ENCODE assay signal across 1 cellular context in the genomic region with DNA sequence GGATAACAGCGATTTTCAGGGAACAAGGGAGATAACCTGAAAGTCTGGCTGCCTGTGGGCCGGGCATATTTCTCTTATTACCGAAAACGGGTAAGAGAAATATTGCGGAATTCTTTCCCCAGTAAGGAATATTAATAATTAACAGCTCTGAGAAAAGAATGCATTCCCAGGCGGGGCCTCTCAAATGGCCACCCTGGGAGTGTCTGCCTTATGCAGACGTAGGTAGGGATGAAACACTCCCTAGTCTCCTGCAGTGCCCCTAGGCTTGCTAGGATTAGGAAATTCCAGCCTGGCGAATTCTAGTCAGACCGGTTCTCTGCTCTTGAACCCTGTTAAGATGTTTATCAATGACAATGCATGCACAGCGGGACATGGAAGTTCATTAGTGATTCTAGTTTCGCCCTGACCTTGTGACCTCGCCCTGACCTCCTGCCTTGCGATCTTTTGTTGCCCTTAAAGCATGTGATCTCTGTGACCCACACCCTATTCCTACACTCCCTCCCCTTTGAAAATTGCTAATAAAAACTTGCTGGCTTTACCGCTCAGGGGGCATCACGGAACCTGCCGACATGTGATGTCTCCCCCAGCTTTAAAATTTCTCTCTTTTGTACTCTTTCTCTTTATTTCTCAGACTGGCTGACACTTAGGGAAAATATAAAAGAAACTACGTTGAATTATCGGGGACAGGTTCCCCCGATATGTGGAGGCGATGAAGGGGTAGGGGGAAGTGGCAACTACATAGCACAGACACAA.
A peak's percentile ranks its signal among the peaks of the same experiment; 100 is the strongest.
TF ChIP-seq lines count a peak whose summit lies in the region.
"Not testable (repeated sequence)": the region's sequence is repeated elsewhere in the genome, so short reads cannot be mapped to it uniquely, and the experiment has no call there.

No MANE protein-coding gene starts in this region.

TF ChIP-seq in HepG2, 621 proteins besides CTCF, POLR2A, EP300 and RAD21:
- TF ChIP-seq, protein P1, sequence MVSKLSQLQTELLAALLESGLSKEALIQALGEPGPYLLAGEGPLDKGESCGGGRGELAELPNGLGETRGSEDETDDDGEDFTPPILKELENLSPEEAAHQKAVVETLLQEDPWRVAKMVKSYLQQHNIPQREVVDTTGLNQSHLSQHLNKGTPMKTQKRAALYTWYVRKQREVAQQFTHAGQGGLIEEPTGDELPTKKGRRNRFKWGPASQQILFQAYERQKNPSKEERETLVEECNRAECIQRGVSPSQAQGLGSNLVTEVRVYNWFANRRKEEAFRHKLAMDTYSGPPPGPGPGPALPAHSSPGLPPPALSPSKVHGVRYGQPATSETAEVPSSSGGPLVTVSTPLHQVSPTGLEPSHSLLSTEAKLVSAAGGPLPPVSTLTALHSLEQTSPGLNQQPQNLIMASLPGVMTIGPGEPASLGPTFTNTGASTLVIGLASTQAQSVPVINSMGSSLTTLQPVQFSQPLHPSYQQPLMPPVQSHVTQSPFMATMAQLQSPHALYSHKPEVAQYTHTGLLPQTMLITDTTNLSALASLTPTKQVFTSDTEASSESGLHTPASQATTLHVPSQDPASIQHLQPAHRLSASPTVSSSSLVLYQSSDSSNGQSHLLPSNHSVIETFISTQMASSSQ (IDR thresholded peaks at IDR 0.05; ENCODE audit: low read depth) = peak; percentile 51; the same call in 1 of the 2 replicates
- TF ChIP-seq, protein P1 (CRISPR knock-in tag; IDR thresholded peaks at IDR 0.05; ENCODE audit: borderline replicate concordance) = peak; percentile 38; the same call in 1 of the 2 replicates
- TF ChIP-seq SALL1 (CRISPR knock-in tag; IDR thresholded peaks at IDR 0.05) = 0 out of 2 replicates have a peak, but pooled peaks have one; percentile 29
- TF ChIP-seq SOX13, SOX6 (IDR thresholded peaks at IDR 0.05): not testable (repeated sequence)
- TF ChIP-seq SOX13 (CRISPR knock-in tag; conservative IDR thresholded peaks at IDR 0.05 in 1 of 2, IDR thresholded peaks at IDR 0.05 in 1 of 2) = peak in 1 of 2 experiments; percentile 54; a peak in 2 of 4 replicates
- peak; percentile 82 for TF ChIP-seq RARA (CRISPR knock-in tag; IDR thresholded peaks at IDR 0.05)
- peak; percentile 63 for TF ChIP-seq SKI (IDR thresholded peaks at IDR 0.05; ENCODE audit: partially characterized antibody)
- peak; percentile 41; the same call in 1 of the 2 replicates for TF ChIP-seq NR2F2 (IDR thresholded peaks at IDR 0.05; ENCODE audit: borderline replicate concordance, low read depth)
- peak; percentile 55; the same call in 1 of the 2 replicates for TF ChIP-seq RXRA (CRISPR knock-in tag; IDR thresholded peaks at IDR 0.05)
- TF ChIP-seq SOX5 (CRISPR knock-in tag; IDR thresholded peaks at IDR 0.05; ENCODE audit: borderline replicate concordance) = 0 out of 2 replicates have a peak, but pooled peaks have one; percentile 13
- TF ChIP-seq CEBPB (IDR thresholded peaks at IDR 0.05; ENCODE audit: borderline replicate concordance, low read depth, low read length) = 0 out of 2 replicates have a peak, but pooled peaks have one; percentile 9
- peak; percentile 55; the same call in 1 of the 2 replicates for TF ChIP-seq ZMYM4 (CRISPR knock-in tag; IDR thresholded peaks at IDR 0.05)
- TF ChIP-seq, protein P2, sequence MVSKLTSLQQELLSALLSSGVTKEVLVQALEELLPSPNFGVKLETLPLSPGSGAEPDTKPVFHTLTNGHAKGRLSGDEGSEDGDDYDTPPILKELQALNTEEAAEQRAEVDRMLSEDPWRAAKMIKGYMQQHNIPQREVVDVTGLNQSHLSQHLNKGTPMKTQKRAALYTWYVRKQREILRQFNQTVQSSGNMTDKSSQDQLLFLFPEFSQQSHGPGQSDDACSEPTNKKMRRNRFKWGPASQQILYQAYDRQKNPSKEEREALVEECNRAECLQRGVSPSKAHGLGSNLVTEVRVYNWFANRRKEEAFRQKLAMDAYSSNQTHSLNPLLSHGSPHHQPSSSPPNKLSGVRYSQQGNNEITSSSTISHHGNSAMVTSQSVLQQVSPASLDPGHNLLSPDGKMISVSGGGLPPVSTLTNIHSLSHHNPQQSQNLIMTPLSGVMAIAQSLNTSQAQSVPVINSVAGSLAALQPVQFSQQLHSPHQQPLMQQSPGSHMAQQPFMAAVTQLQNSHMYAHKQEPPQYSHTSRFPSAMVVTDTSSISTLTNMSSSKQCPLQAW (CRISPR knock-in tag; IDR thresholded peaks at IDR 0.05) = peak; percentile 27; the same call in 1 of the 2 replicates
- TF ChIP-seq NR2F6 (IDR thresholded peaks at IDR 0.05) = peak; percentile 83
- peak; percentile 79 for TF ChIP-seq NR2F6 (CRISPR knock-in tag; IDR thresholded peaks at IDR 0.05)
- TF ChIP-seq NR2C2 (CRISPR knock-in tag; IDR thresholded peaks at IDR 0.05; ENCODE audit: borderline replicate concordance) = peak; percentile 40; the same call in 1 of the 2 replicates
- TF ChIP-seq NR2F1 (CRISPR knock-in tag; IDR thresholded peaks at IDR 0.05) = peak in 1 of 2 experiments; percentile 89; a peak in 2 of 4 replicates
- 0 out of 2 replicates have a peak, but pooled peaks have one; percentile 8 for TF ChIP-seq RXRB (CRISPR knock-in tag; IDR thresholded peaks at IDR 0.05; ENCODE audit: borderline replicate concordance)
- TF ChIP-seq, protein P3, sequence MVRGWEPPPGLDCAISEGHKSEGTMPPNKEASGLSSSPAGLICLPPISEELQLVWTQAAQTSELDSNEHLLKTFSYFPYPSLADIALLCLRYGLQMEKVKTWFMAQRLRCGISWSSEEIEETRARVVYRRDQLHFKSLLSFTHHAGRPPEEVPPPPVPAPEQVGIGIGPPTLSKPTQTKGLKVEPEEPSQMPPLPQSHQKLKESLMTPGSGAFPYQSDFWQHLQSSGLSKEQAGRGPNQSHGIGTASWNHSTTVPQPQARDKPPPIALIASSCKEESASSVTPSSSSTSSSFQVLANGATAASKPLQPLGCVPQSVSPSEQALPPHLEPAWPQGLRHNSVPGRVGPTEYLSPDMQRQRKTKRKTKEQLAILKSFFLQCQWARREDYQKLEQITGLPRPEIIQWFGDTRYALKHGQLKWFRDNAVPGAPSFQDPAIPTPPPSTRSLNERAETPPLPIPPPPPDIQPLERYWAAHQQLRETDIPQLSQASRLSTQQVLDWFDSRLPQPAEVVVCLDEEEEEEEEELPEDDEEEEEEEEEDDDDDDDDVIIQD (CRISPR knock-in tag; IDR thresholded peaks at IDR 0.05; ENCODE audit: low read depth) = peak; percentile 15; the same call in 1 of the 2 replicates
- TF ChIP-seq, protein P4, sequence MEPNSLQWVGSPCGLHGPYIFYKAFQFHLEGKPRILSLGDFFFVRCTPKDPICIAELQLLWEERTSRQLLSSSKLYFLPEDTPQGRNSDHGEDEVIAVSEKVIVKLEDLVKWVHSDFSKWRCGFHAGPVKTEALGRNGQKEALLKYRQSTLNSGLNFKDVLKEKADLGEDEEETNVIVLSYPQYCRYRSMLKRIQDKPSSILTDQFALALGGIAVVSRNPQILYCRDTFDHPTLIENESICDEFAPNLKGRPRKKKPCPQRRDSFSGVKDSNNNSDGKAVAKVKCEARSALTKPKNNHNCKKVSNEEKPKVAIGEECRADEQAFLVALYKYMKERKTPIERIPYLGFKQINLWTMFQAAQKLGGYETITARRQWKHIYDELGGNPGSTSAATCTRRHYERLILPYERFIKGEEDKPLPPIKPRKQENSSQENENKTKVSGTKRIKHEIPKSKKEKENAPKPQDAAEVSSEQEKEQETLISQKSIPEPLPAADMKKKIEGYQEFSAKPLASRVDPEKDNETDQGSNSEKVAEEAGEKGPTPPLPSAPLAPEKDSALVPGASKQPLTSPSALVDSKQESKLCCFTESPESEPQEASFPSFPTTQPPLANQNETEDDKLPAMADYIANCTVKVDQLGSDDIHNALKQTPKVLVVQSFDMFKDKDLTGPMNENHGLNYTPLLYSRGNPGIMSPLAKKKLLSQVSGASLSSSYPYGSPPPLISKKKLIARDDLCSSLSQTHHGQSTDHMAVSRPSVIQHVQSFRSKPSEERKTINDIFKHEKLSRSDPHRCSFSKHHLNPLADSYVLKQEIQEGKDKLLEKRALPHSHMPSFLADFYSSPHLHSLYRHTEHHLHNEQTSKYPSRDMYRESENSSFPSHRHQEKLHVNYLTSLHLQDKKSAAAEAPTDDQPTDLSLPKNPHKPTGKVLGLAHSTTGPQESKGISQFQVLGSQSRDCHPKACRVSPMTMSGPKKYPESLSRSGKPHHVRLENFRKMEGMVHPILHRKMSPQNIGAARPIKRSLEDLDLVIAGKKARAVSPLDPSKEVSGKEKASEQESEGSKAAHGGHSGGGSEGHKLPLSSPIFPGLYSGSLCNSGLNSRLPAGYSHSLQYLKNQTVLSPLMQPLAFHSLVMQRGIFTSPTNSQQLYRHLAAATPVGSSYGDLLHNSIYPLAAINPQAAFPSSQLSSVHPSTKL (CRISPR knock-in tag; IDR thresholded peaks at IDR 0.05) = 0 out of 2 replicates have a peak, but pooled peaks have one; percentile 28
- peak; percentile 71 for TF ChIP-seq SOX6 (CRISPR knock-in tag; IDR thresholded peaks at IDR 0.05)
- TF ChIP-seq FOSL2 (CRISPR knock-in tag; IDR thresholded peaks at IDR 0.05) = peak; percentile 30; the same call in 1 of the 2 replicates
